In genomic region chr14:104152246-104152575, GRCh38 we compare ENCODE assay signal across 26 cellular contexts. TPM values are rescaled to one million over a fixed set of nuclear protein-coding genes. Genes with fewer than 3 reads are reported as not detected.
"Had no signal": no experiment of that assay in that cellular context is flagged by ENCODE, and none has a peak within 500 bp of the region (broad histone marks: within the 10 kb centered on the region; RNA-seq: fewer than 3 reads in every experiment).

No MANE protein-coding gene starts in this region.

- H3K4me3 Mint-ChIP-seq: IgD-negative memory B cell had no signal

- ATAC-seq: K562, Panc1, PC-3, Right ventricle myocardium inferior had no signal

- H3K9me3 Mint-ChIP-seq: IgD-negative memory B cell had no signal

- H3K9me3 ChIP-seq: SJCRH30 had no signal

- H3K27ac ChIP-seq: HL-60, KMS-11, SJCRH30 had no signal

- FAIRE-seq: HTR-8/SVneo, K562 had no signal

- H3K4me1 Mint-ChIP-seq: IgD-negative memory B cell had no signal

- H3K27me3 ChIP-seq: SJCRH30 had no signal

- H3K9ac ChIP-seq: KMS-11 had no signal

- DNase-seq: Kasumi-1, MM.1S, NCI-H1092 treated with DMSO at 0.1 percent for 48 hours, NCI-H1436, NCI-H187, NCI-H2029, NCI-H2081 treated with DMSO at 0.1 percent for 48 hours, NCI-H2171, NCI-H226, NCI-H446, NCI-H510A, NCI-H524 treated with DMSO at 0.1 percent for 48 hours, NCI-H69, NCI-H774, PC-3, SHP77 treated with DMSO at 0.1 percent for 48 hours, SJCRH30 had no signal

- H3K4me2 ChIP-seq: KMS-11 had no signal

- H3K27ac Mint-ChIP-seq: IgD-negative memory B cell had no signal

- H3K4me3 ChIP-seq: K562, SJCRH30 had no signal

RNA-seq across cellular contexts. Expression of gene KIF26A, which starts 13.8 kb away (rescaled TPM):
- total RNA-seq: M059J, OCI-LY7 had no signal
- polyA plus RNA-seq: IgD-negative memory B cell, K562 had no signal
